ENCODE assay signal across 32 cellular contexts in the genomic region with DNA sequence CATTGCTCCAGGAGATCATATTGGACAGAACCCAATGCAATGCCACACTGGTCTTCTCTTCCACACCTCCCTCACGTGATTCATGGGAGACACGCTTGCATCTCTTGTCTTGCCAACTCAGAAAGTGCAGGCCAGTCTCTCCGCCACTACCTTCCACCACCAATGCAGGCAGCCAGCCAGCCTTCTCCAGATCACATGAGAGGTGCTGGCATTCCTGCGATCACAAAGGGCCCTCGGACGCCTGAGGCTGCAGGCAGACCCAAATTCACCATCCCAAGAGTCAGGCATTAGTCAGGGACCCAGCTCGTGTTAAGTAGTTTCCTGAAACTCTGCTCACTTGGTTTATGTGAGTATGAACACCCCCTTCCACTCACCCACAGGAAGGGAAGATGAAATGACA.
"Had no signal": no experiment of that assay in that cellular context is flagged by ENCODE, and none has a peak within 500 bp of the region (broad histone marks: within the 10 kb centered on the region; RNA-seq: fewer than 3 reads in every experiment).

No MANE protein-coding gene starts in this region.

- H3K9me3 Mint-ChIP-seq: activated T-cell treated with anti-CD3 and anti-CD28 coated beads, Interleukin-2, amount 50 U/mL, for 4 hours; activated T-helper 2 cell treated with anti-CD3 and anti-CD28 coated beads, Interferon-gamma antibody, Interleukin-2, Interleukin-4, amounts not matched to agents 10 μg/mL and 5 μg/mL and 100 μg/mL, durations not matched to agents 14 hours and 24 hours and 36 hours; natural killer cell; T-helper 1 cell treated with Interleukin-12 subunit alpha and Interleukin-12 subunit beta and Interleukin-4 antibody, amounts not matched to agents 30 μg/mL and 1 μg/mL, for 36 hours had no signal

- H3K4me3 Mint-ChIP-seq: activated naive CD8-positive, alpha-beta T cell; activated T-cell treated with anti-CD3 and anti-CD28 coated beads, Interleukin-2, amount 50 U/mL, for 4 hours; effector memory CD8-positive, alpha-beta T cell; natural killer cell; stimulated activated effector memory CD8-positive, alpha-beta T cell treated with anti-CD3 and anti-CD28 coated beads, Interleukin-12 subunit alpha, Interleukin-12 subunit beta, amount 100 ng/mL, for 72 hours; T-helper 1 cell treated with Interleukin-12 subunit alpha and Interleukin-12 subunit beta and Interleukin-4 antibody, amounts not matched to agents 30 μg/mL and 1 μg/mL, for 36 hours had no signal

- H3K36me3 ChIP-seq: adrenal gland, ascending aorta, brain microvascular endothelial cell, lower lobe of right lung, neutrophil, ovary, right lobe of liver, stomach, suprapubic skin, tibial nerve, uterus had no signal

- H3K9me3 ChIP-seq: adrenal gland, ascending aorta, lower lobe of right lung, neutrophil, ovary, right lobe of liver, stomach, suprapubic skin, tibial nerve, uterus had no signal

- H3K36me3 Mint-ChIP-seq: activated naive CD8-positive, alpha-beta T cell; natural killer cell; stimulated activated effector memory CD8-positive, alpha-beta T cell treated with anti-CD3 and anti-CD28 coated beads, Interleukin-12 subunit alpha, Interleukin-12 subunit beta, amount 100 ng/mL, for 72 hours had no signal

- H3K4me1 Mint-ChIP-seq: natural killer cell; stimulated activated effector memory CD8-positive, alpha-beta T cell treated with anti-CD3 and anti-CD28 coated beads, Interleukin-12 subunit alpha, Interleukin-12 subunit beta, amount 100 ng/mL, for 72 hours had no signal

- H3K4me3 ChIP-seq: adrenal gland, ascending aorta, lower lobe of right lung, ovary, right lobe of liver, stomach, suprapubic skin, tibial nerve, uterus had no signal

- H3K27me3 ChIP-seq: adrenal gland, ascending aorta, brain microvascular endothelial cell, neutrophil, ovary, right lobe of liver, stomach, suprapubic skin, tibial nerve, uterus had no signal

- H3K27ac Mint-ChIP-seq: activated naive CD8-positive, alpha-beta T cell; activated T-helper 2 cell treated with anti-CD3 and anti-CD28 coated beads, Interferon-gamma antibody, Interleukin-2, Interleukin-4, amounts not matched to agents 10 μg/mL and 5 μg/mL and 100 μg/mL, durations not matched to agents 14 hours and 24 hours and 36 hours; effector memory CD8-positive, alpha-beta T cell; natural killer cell; stimulated activated effector memory CD8-positive, alpha-beta T cell treated with anti-CD3 and anti-CD28 coated beads, Interleukin-12 subunit alpha, Interleukin-12 subunit beta, amount 100 ng/mL, for 72 hours; T-helper 1 cell treated with Interleukin-12 subunit alpha and Interleukin-12 subunit beta and Interleukin-4 antibody, amounts not matched to agents 30 μg/mL and 1 μg/mL, for 36 hours had no signal

- ATAC-seq: activated T-cell treated with anti-CD3 and anti-CD28 coated beads, Interleukin-2, amount 50 U/mL, for 4 hours; effector memory CD8-positive, alpha-beta T cell; esophagus mucosa; left colon; lower lobe of right lung; natural killer cell; right lobe of liver; stimulated activated effector memory CD8-positive, alpha-beta T cell treated with anti-CD3 and anti-CD28 coated beads, Interleukin-12 subunit alpha, Interleukin-12 subunit beta, amount 100 ng/mL, for 72 hours had no signal

- H3K4me1 ChIP-seq: ascending aorta, lower lobe of right lung, right lobe of liver, suprapubic skin had no signal

- H3K27me3 Mint-ChIP-seq: activated naive CD8-positive, alpha-beta T cell; effector memory CD8-positive, alpha-beta T cell had no signal

- H3K27ac ChIP-seq: adrenal gland, ascending aorta, brain microvascular endothelial cell, lower lobe of right lung, neutrophil, ovary, right lobe of liver, stomach, suprapubic skin, tibial nerve, uterus had no signal

- DNase-seq: activated CD4-positive, alpha-beta T cell treated with anti-CD3 and anti-CD28 coated beads for 4 hours; activated CD4-positive, alpha-beta T cell treated with anti-CD3 and anti-CD28 coated beads, Interleukin-2, amount 50 U/mL, for 48 hours; activated CD4-positive, CD25-positive, alpha-beta regulatory T cell; activated CD8-positive, alpha-beta memory T cell treated with anti-CD3 and anti-CD28 coated beads, Interleukin-2, amount 50 U/mL, for 48 hours; activated naive CD4-positive, alpha-beta T cell; activated T-cell treated with anti-CD3 and anti-CD28 coated beads, Interleukin-2, amount 50 U/mL, for 4 hours; adrenal gland; brain microvascular endothelial cell; central memory CD4-positive, alpha-beta T cell; effector memory CD8-positive, alpha-beta T cell; glutamatergic neuron; hypothalamus; left colon; lower lobe of right lung; midbrain; natural killer cell; ovary; right lobe of liver; small intestine; stimulated activated CD4-positive, alpha-beta T cell treated with anti-CD3 and anti-CD28 coated beads, Interleukin-2, amount 100 ng/mL, for 24 hours; stomach; T1000; uterus had no signal
